ENCODE assay signal across 1 cellular context in genomic region chr17:27764589-27764988, GRCh38.
TF ChIP-seq lines count a peak whose summit lies in the region.

No MANE protein-coding gene starts in this region.

TF ChIP-seq in WTC11, 78 proteins besides CTCF, POLR2A, EP300 and RAD21 (continued from another document):
- no peak for TF ChIP-seq AFF4 (CRISPR knock-in tag; IDR thresholded peaks at IDR 0.05; ENCODE audit: borderline replicate concordance)
- no peak for TF ChIP-seq ZNF423 (CRISPR knock-in tag; IDR thresholded peaks at IDR 0.05)
- TF ChIP-seq GTF2I (CRISPR knock-in tag; conservative IDR thresholded peaks at IDR 0.05) = no peak
- TF ChIP-seq ZNF263 (CRISPR knock-in tag; IDR thresholded peaks at IDR 0.05; ENCODE audit: low read depth) = no peak
